Comparison of ENCODE assay signal across 18 cellular contexts in genomic region chr6:73712536-73712935, GRCh38.
DNase-seq lines count a peak whose midpoint lies in the region; ATAC-seq and TF ChIP-seq lines count a peak whose summit lies in the region.
"Had no signal": no experiment of that assay in that cellular context is flagged by ENCODE, and none has a peak within 500 bp of the region (broad histone marks: within the 10 kb centered on the region; RNA-seq: fewer than 3 reads in every experiment).

No MANE protein-coding gene starts in this region.

- H3K4me3 ChIP-seq in AG10803 (ENCODE audit: low read length) (no peak overlapping the region), Loucy (ENCODE audit: low read length, poor library complexity, severe bottlenecking) (no peak overlapping the region), rectal smooth muscle tissue (ENCODE audit: low read length) (no peak overlapping the region)
- H3K4me3 ChIP-seq: GM23248 had no signal

- H3K27me3 ChIP-seq in Loucy (ENCODE audit: insufficient read depth, low read length, poor library complexity, severe bottlenecking) (no peaks in the 10 kb centered on the region), rectal smooth muscle tissue (ENCODE audit: control insufficient read depth, insufficient read depth, low read length) (no peaks in the 10 kb centered on the region)

- no peak for ATAC-seq in GM21447 (IDR thresholded peaks at IDR 0.05; ENCODE audit: unreplicated experiment)
- ATAC-seq: Right ventricle myocardium inferior had no signal

- no peak for TF ChIP-seq CTCF in AG10803 (conservative IDR thresholded peaks at IDR 0.05; ENCODE audit: low read length)
- no peak for TF ChIP-seq CTCF in Loucy (conservative IDR thresholded peaks at IDR 0.05; ENCODE audit: low read length)
- TF ChIP-seq CTCF in GM10266 (IDR thresholded peaks at IDR 0.05; ENCODE audit: control insufficient read depth, insufficient read depth, low read depth, missing control alignments) = no peak

- DNase-seq in AG10803 (ENCODE audit: low read depth) = peak; percentile 43
- peak; percentile 52 for DNase-seq in fibroblast of gingiva (ENCODE audit: low read depth)
- DNase-seq in GM10266 (ENCODE audit: extremely low spot score) = no peak
- DNase-seq in RPMI8226 = no peak
- DNase-seq: AML-193, Caco-2, GM23248, HCEC 1CT, NCI-H1092, NCI-H1694 treated with DMSO at 0.1 percent for 48 hours, NCI-H2107, NCI-H2227 treated with DMSO at 0.1 percent for 48 hours, NCI-H524 had no signal

- H2AFZ ChIP-seq in Loucy (ENCODE audit: low read length) = no peak overlapping the region
- H2AFZ ChIP-seq: GM23248 had no signal

- peaks cover 4% of the 10 kb centered on the region; the same call in 1 of the 2 replicates for H3K79me2 ChIP-seq in Loucy (ENCODE audit: insufficient read depth, low read length)

- H3K27ac ChIP-seq in rectal smooth muscle tissue (ENCODE audit: low read depth, low read length) = peak overlapping the region; percentile 6
- H3K27ac ChIP-seq: GM23248, HL-60 had no signal

- H3K4me1 ChIP-seq in Loucy (ENCODE audit: insufficient read depth, low read length, poor library complexity, severe bottlenecking) (peaks cover 59% of the 10 kb centered on the region), rectal smooth muscle tissue (ENCODE audit: control insufficient read depth, insufficient read depth, low read length) (peaks cover 11% of the 10 kb centered on the region)

- H3K36me3 ChIP-seq in Loucy (ENCODE audit: insufficient read depth, low read length) (no peaks in the 10 kb centered on the region), rectal smooth muscle tissue (ENCODE audit: control insufficient read depth, insufficient read depth, low read length) (no peaks in the 10 kb centered on the region)

- no peaks in the 10 kb centered on the region for H3K9me2 ChIP-seq in Loucy (replicated peaks; ENCODE audit: low read depth, low read length)

- peak overlapping the region; percentile 83 for H3K4me2 ChIP-seq in Loucy (ENCODE audit: low read depth, low read length, poor library complexity, severe bottlenecking)

- peaks cover 7% of the 10 kb centered on the region; the same call in 1 of the 2 replicates for H3F3A ChIP-seq in Loucy (ENCODE audit: low read depth)

- H4K20me1 ChIP-seq in Loucy (ENCODE audit: insufficient read depth, low read length, poor library complexity, severe bottlenecking) = no peaks in the 10 kb centered on the region

- no peaks in the 10 kb centered on the region for H3K9me3 ChIP-seq in Loucy (ENCODE audit: insufficient read depth, low read depth, low read length)
- H3K9me3 ChIP-seq: Caco-2 had no signal

- H3K9ac ChIP-seq in Loucy (ENCODE audit: low read depth, low read length, poor library complexity, severe bottlenecking) (peak overlapping the region; percentile 70), rectal smooth muscle tissue (ENCODE audit: low read length) (no peak overlapping the region)
- H3K9ac ChIP-seq: GM23248 had no signal

Comparison
In these comparisons a context has a peak if more than half of its experiments do, and no peak if none do; other contexts are left out.
1. DNase-seq: peak in AG10803 (single experiment) and fibroblast of gingiva (single experiment); none in GM10266 (single experiment) and RPMI8226 (single experiment).